17 cellular contexts compared by ENCODE assay signal in the genomic region with DNA sequence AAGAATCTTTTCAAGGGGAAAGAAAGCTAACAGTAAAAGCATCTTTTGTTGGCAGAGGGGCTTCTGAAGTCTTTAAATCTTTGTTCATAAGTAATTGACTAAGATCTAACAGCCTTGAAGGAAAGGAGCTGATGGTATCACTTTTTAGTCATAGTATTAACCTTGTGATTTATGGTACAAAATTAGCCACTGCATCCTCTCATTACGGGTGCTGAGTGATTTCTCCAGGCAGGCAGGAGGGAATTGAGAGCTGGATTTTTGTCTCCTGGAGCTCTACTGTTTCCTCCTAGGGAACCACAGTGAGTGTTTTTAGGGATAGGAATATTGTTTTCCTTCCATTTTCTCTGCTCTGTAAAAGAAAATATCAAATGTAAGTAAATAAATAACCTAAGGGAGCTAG.
DNase-seq lines count a peak whose midpoint lies in the region; ATAC-seq and TF ChIP-seq lines count a peak whose summit lies in the region.
"Had no signal": no experiment of that assay in that cellular context is flagged by ENCODE, and none has a peak within 500 bp of the region (broad histone marks: within the 10 kb centered on the region; RNA-seq: fewer than 3 reads in every experiment).

No MANE protein-coding gene starts in this region.

- no peak overlapping the region for H3K4me3 Mint-ChIP-seq in activated naive CD8-positive, alpha-beta T cell treated with anti-CD3 and anti-CD28 coated beads for 36 hours
- H3K4me3 Mint-ChIP-seq: activated naive CD4-positive, alpha-beta T cell treated with anti-CD3 and anti-CD28 coated beads, Interleukin-2, amount 50 U/mL, for 24 hours; CD14-positive monocyte; natural killer cell treated with Interleukin-12 subunit alpha and Interleukin-12 subunit beta and Interleukin-15 and Interleukin-18, amount 100 ng/mL, for 72 hours; stimulated activated naive CD8-positive, alpha-beta T cell treated with anti-CD3 and anti-CD28 coated beads, Interleukin-15, Interleukin-2, amounts not matched to agents 100 ng/mL and 50 ng/mL, for 24 hours had no signal

- no peak for ATAC-seq in HG02678 (IDR thresholded peaks at IDR 0.05; ENCODE audit: unreplicated experiment)
- ATAC-seq in GM18909 (IDR thresholded peaks at IDR 0.05; ENCODE audit: poor library complexity, unreplicated experiment), result no peak
- ATAC-seq: natural killer cell treated with Interleukin-12 subunit alpha and Interleukin-12 subunit beta and Interleukin-15 and Interleukin-18, amount 100 ng/mL, for 72 hours had no signal

- no peak overlapping the region for H3K4me3 ChIP-seq in fibroblast of villous mesenchyme (ENCODE audit: low read depth, low read length)
- H3K4me3 ChIP-seq: MG63 had no signal

- H3K27me3 Mint-ChIP-seq in activated naive CD8-positive, alpha-beta T cell treated with anti-CD3 and anti-CD28 coated beads for 36 hours, result peaks cover 4% of the 10 kb centered on the region
- H3K27me3 Mint-ChIP-seq: activated naive CD4-positive, alpha-beta T cell treated with anti-CD3 and anti-CD28 coated beads, Interleukin-2, amount 50 U/mL, for 24 hours had no signal

- DNase-seq in EL, result peak; percentile 33
- peak; percentile 24 for DNase-seq in NCI-H748 (lab: John Stamatoyannopoulos, UW; ENCODE audit: unreplicated experiment)
- peak; percentile 24 for DNase-seq in fibroblast of villous mesenchyme (ENCODE audit: low read depth)
- peak; percentile 34 for DNase-seq in retina
- no peak for DNase-seq in activated naive CD8-positive, alpha-beta T cell treated with anti-CD3 and anti-CD28 coated beads for 36 hours
- DNase-seq in dedifferentiated amniotic fluid mesenchymal stem cell (ENCODE audit: extremely low spot score), result no peak
- DNase-seq: activated CD4-positive, alpha-beta T cell treated with anti-CD3 and anti-CD28 coated beads, Interleukin-2, amount 50 U/mL, for 4 hours; effector CD4-positive, alpha-beta T cell; MG63; NCI-H524 treated with DMSO at 0.1 percent for 48 hours; stimulated activated CD4-positive, alpha-beta T cell treated with anti-CD3 and anti-CD28 coated beads, Interleukin-2, amount 100 ng/mL, for 24 hours had no signal

- no peaks in the 10 kb centered on the region for H3K9me3 Mint-ChIP-seq in activated naive CD8-positive, alpha-beta T cell treated with anti-CD3 and anti-CD28 coated beads for 36 hours
- H3K9me3 Mint-ChIP-seq: activated naive CD4-positive, alpha-beta T cell treated with anti-CD3 and anti-CD28 coated beads, Interleukin-2, amount 50 U/mL, for 24 hours; natural killer cell treated with Interleukin-12 subunit alpha and Interleukin-12 subunit beta and Interleukin-15 and Interleukin-18, amount 100 ng/mL, for 72 hours; stimulated activated naive CD8-positive, alpha-beta T cell treated with anti-CD3 and anti-CD28 coated beads, Interleukin-15, Interleukin-2, amounts not matched to agents 100 ng/mL and 50 ng/mL, for 24 hours had no signal

- TF ChIP-seq CTCF in fibroblast of villous mesenchyme (IDR thresholded peaks at IDR 0.05; ENCODE audit: insufficient read depth, low read depth, low read length), result no peak

- H3K4me1 Mint-ChIP-seq in activated naive CD8-positive, alpha-beta T cell treated with anti-CD3 and anti-CD28 coated beads for 36 hours, result no peaks in the 10 kb centered on the region
- H3K4me1 Mint-ChIP-seq: activated naive CD4-positive, alpha-beta T cell treated with anti-CD3 and anti-CD28 coated beads, Interleukin-2, amount 50 U/mL, for 24 hours had no signal

- no peak overlapping the region for H3K27ac Mint-ChIP-seq in activated naive CD8-positive, alpha-beta T cell treated with anti-CD3 and anti-CD28 coated beads for 36 hours
- H3K27ac Mint-ChIP-seq: activated naive CD4-positive, alpha-beta T cell treated with anti-CD3 and anti-CD28 coated beads, Interleukin-2, amount 50 U/mL, for 24 hours; CD14-positive monocyte; natural killer cell treated with Interleukin-12 subunit alpha and Interleukin-12 subunit beta and Interleukin-15 and Interleukin-18, amount 100 ng/mL, for 72 hours; stimulated activated naive CD8-positive, alpha-beta T cell treated with anti-CD3 and anti-CD28 coated beads, Interleukin-15, Interleukin-2, amounts not matched to agents 100 ng/mL and 50 ng/mL, for 24 hours had no signal

- no peaks in the 10 kb centered on the region for H3K36me3 Mint-ChIP-seq in activated naive CD8-positive, alpha-beta T cell treated with anti-CD3 and anti-CD28 coated beads for 36 hours
- H3K36me3 Mint-ChIP-seq: activated naive CD4-positive, alpha-beta T cell treated with anti-CD3 and anti-CD28 coated beads, Interleukin-2, amount 50 U/mL, for 24 hours; CD14-positive monocyte; natural killer cell treated with Interleukin-12 subunit alpha and Interleukin-12 subunit beta and Interleukin-15 and Interleukin-18, amount 100 ng/mL, for 72 hours had no signal

Comparison
In these comparisons a context has a peak if more than half of its experiments do, and no peak if none do; other contexts are left out.
1. DNase-seq: peak in EL (single experiment), NCI-H748 (single experiment), fibroblast of villous mesenchyme (single experiment) and retina (single experiment); none in activated naive CD8-positive, alpha-beta T cell treated with anti-CD3 and anti-CD28 coated beads for 36 hours (single experiment) and dedifferentiated amniotic fluid mesenchymal stem cell (single experiment).